Comparison of ENCODE assay signal across 8 cellular contexts in genomic region chr4:2418652-2419571, GRCh38. TPM values are rescaled to one million over a fixed set of nuclear protein-coding genes. Genes with fewer than 3 reads are reported as not detected.
A peak's percentile ranks its signal among the peaks of the same experiment; 100 is the strongest.
DNase-seq lines count a peak whose midpoint lies in the region; ATAC-seq and TF ChIP-seq lines count a peak whose summit lies in the region.

Gene CFAP99, plus strand, starts transcription at chr4:2418955.

- H3K4me3 Mint-ChIP-seq in GM23338: peak within 1 kb of the TSS; percentile 82
- H3K4me3 Mint-ChIP-seq in naive thymus-derived CD8-positive, alpha-beta T cell: peak within 1 kb of the TSS; percentile 87 to 98 (median 92)
- peak within 1 kb of the TSS; percentile 90 for H3K4me3 Mint-ChIP-seq in stimulated activated memory B cell treated with anti-CD40 and anti-IgM and Interleukin-4, amounts not matched to agents 10 μg/mL and 1 μg/mL and 100 μg/mL, for 72 hours

- H3K79me2 ChIP-seq in DND-41 (ENCODE audit: insufficient read depth, low read length): no peaks in the 10 kb centered on the region
- H3K79me2 ChIP-seq in GM23338 (replicated peaks; ENCODE audit: insufficient read depth): no peaks in the 10 kb centered on the region

- H3K27ac ChIP-seq in DND-41 (ENCODE audit: low read length) (no peak within 1 kb of the TSS), GM23338 (ENCODE audit: low read depth) (no peak within 1 kb of the TSS)

- DNase-seq in DND-41 (peak; percentile 90), GM23338 (ENCODE audit: low spot score) (peak; percentile 97), LHCN-M2 (ENCODE audit: low read depth) (peak; percentile 87), RKO (ENCODE audit: low spot score) (peak; percentile 96), fibroblast of mammary gland (ENCODE audit: low read depth) (peak; percentile 88)
- DNase-seq in activated T-helper 1 cell treated with anti-CD3 and anti-CD28 coated beads, Interleukin-2, amount 50 U/mL, for 16 hours (ENCODE audit: low read depth in 1 of 2, low spot score in 1 of 2): peak; percentile 98 to 99
- DNase-seq in naive thymus-derived CD8-positive, alpha-beta T cell: peak; percentile 91 to 99 (median 96)

- H3F3A ChIP-seq in GM23338 (replicated peaks; ENCODE audit: low read depth): peaks cover 9% of the 10 kb centered on the region; the same call in 1 of the 2 replicates

- H3K27ac Mint-ChIP-seq in GM23338: no peak within 1 kb of the TSS
- peak within 1 kb of the TSS; percentile 78 to 99 (median 95) for H3K27ac Mint-ChIP-seq in naive thymus-derived CD8-positive, alpha-beta T cell
- peak within 1 kb of the TSS; percentile 67 for H3K27ac Mint-ChIP-seq in stimulated activated memory B cell treated with anti-CD40 and anti-IgM and Interleukin-4, amounts not matched to agents 10 μg/mL and 1 μg/mL and 100 μg/mL, for 72 hours

- H4K20me1 ChIP-seq in DND-41 (ENCODE audit: insufficient read depth, low read length): peaks cover 39% of the 10 kb centered on the region
- H4K20me1 ChIP-seq in GM23338 (replicated peaks; ENCODE audit: insufficient read depth): peaks cover 6% of the 10 kb centered on the region

- H3K9me2 ChIP-seq in GM23338 (ENCODE audit: insufficient read depth): no peaks in the 10 kb centered on the region

- H3K4me1 ChIP-seq in DND-41 (ENCODE audit: insufficient read depth, low read length): peaks cover 16% of the 10 kb centered on the region
- peaks cover 42% of the 10 kb centered on the region for H3K4me1 ChIP-seq in GM23338 (ENCODE audit: insufficient read depth)

- peak within 1 kb of the TSS in 1 of 2 experiments; percentile 50; a peak in 2 of 4 replicates for H3K4me3 ChIP-seq in DND-41 (ENCODE audit: low read depth in 1 of 2, low read length in 2 of 2)
- peak within 1 kb of the TSS; percentile 71 for H3K4me3 ChIP-seq in GM23338
- peak within 1 kb of the TSS; percentile 35 for H3K4me3 ChIP-seq in fibroblast of mammary gland (ENCODE audit: control insufficient read depth, low read depth, low read length)

- ATAC-seq in DND-41 (ENCODE audit: insufficient read depth, low read depth): peak; percentile 94
- peak; percentile 62 for ATAC-seq in GM23338
- peak; percentile 83 to 87 for ATAC-seq in naive thymus-derived CD8-positive, alpha-beta T cell
- peak; percentile 97 for ATAC-seq in stimulated activated memory B cell treated with anti-CD40 and anti-IgM and Interleukin-4, amounts not matched to agents 10 μg/mL and 1 μg/mL and 100 μg/mL, for 72 hours

- peaks cover 42% of the 10 kb centered on the region for H3K4me1 Mint-ChIP-seq in GM23338
- H3K4me1 Mint-ChIP-seq in naive thymus-derived CD8-positive, alpha-beta T cell: peaks cover 23 to 49% (median 46%) of the 10 kb centered on the region in 4 donors
- peaks cover 36% of the 10 kb centered on the region for H3K4me1 Mint-ChIP-seq in stimulated activated memory B cell treated with anti-CD40 and anti-IgM and Interleukin-4, amounts not matched to agents 10 μg/mL and 1 μg/mL and 100 μg/mL, for 72 hours

- peaks cover 48% of the 10 kb centered on the region for H3K27me3 ChIP-seq in DND-41 (ENCODE audit: insufficient read depth, low read length, poor library complexity)
- peaks cover 74% of the 10 kb centered on the region for H3K27me3 ChIP-seq in GM23338 (ENCODE audit: insufficient read depth)

- H3K27me3 Mint-ChIP-seq in GM23338 (ENCODE audit: insufficient read depth, low read depth, poor library complexity): peaks cover 72% of the 10 kb centered on the region
- H3K27me3 Mint-ChIP-seq in naive thymus-derived CD8-positive, alpha-beta T cell: peaks cover 9 to 51% (median 28%) of the 10 kb centered on the region in 5 donors
- peaks cover 71% of the 10 kb centered on the region for H3K27me3 Mint-ChIP-seq in stimulated activated memory B cell treated with anti-CD40 and anti-IgM and Interleukin-4, amounts not matched to agents 10 μg/mL and 1 μg/mL and 100 μg/mL, for 72 hours

- no peaks in the 10 kb centered on the region; the same call in 2 of the 3 replicates for H3K9me3 Mint-ChIP-seq in GM23338
- peaks cover 0 to 3% (median 0%) of the 10 kb centered on the region in 9 donors for H3K9me3 Mint-ChIP-seq in naive thymus-derived CD8-positive, alpha-beta T cell
- H3K9me3 Mint-ChIP-seq in stimulated activated memory B cell treated with anti-CD40 and anti-IgM and Interleukin-4, amounts not matched to agents 10 μg/mL and 1 μg/mL and 100 μg/mL, for 72 hours: no peaks in the 10 kb centered on the region

- TF ChIP-seq CTCF in DND-41 (IDR thresholded peaks at IDR 0.05; ENCODE audit: borderline replicate concordance, extremely low read depth, low read length, poor library complexity, severe bottlenecking): peak; percentile 9
- TF ChIP-seq CTCF in GM23338 (conservative IDR thresholded peaks at IDR 0.05; ENCODE audit: low read depth in 2 of 2): peak in 1 of 2 experiments; percentile 30; a peak in 2 of 4 replicates
- TF ChIP-seq CTCF in fibroblast of mammary gland (conservative IDR thresholded peaks at IDR 0.05; ENCODE audit: control insufficient read depth, insufficient read depth, low read depth, low read length): no peak

- H3K36me3 ChIP-seq in DND-41 (ENCODE audit: insufficient read depth, low read length) (no peaks in the 10 kb centered on the region), GM23338 (ENCODE audit: insufficient read depth) (no peaks in the 10 kb centered on the region)

- POLR2A ChIA-PET in naive thymus-derived CD8-positive, alpha-beta T cell (lab: Charles Lee): interaction anchor here (0.6 to 1.5 kb wide), 10 partner anchors 14 to 656 kb away, joined by 3 to 8 read pairs (median 3); partner anchors contain the start of genes HAUS3, HTT, HTT-AS and MXD4

- no peak within 1 kb of the TSS for H3K9ac ChIP-seq in DND-41 (ENCODE audit: low read depth, low read length)

- H2AFZ ChIP-seq in DND-41 (ENCODE audit: low read depth, low read length): no peak within 1 kb of the TSS; the same call in 1 of the 2 replicates
- peak within 1 kb of the TSS; percentile 63; the same call in 1 of the 2 replicates for H2AFZ ChIP-seq in GM23338

- peak within 1 kb of the TSS; percentile 75 for H3K4me2 ChIP-seq in DND-41 (ENCODE audit: insufficient read depth, low read length)
- peak within 1 kb of the TSS; percentile 91 for H3K4me2 ChIP-seq in GM23338

- H3K36me3 Mint-ChIP-seq in GM23338 (ENCODE audit: low read depth): no peaks in the 10 kb centered on the region; the same call in 2 of the 3 replicates
- H3K36me3 Mint-ChIP-seq in naive thymus-derived CD8-positive, alpha-beta T cell: no peaks in the 10 kb centered on the region
- H3K36me3 Mint-ChIP-seq in stimulated activated memory B cell treated with anti-CD40 and anti-IgM and Interleukin-4, amounts not matched to agents 10 μg/mL and 1 μg/mL and 100 μg/mL, for 72 hours: no peaks in the 10 kb centered on the region

- no peaks in the 10 kb centered on the region for H3K9me3 ChIP-seq in DND-41 (ENCODE audit: insufficient read depth, low read length, severe bottlenecking)

TF ChIP-seq in GM23338, 12 proteins besides CTCF, POLR2A, EP300 and RAD21:
- TF ChIP-seq ZNF331 (CRISPR knock-in tag; IDR thresholded peaks at IDR 0.05; ENCODE audit: low read depth): no peak
- peak; percentile 18 for TF ChIP-seq EZH2 (IDR thresholded peaks at IDR 0.05; ENCODE audit: low read depth, unreplicated experiment)
- TF ChIP-seq POLR2AphosphoS5 (IDR thresholded peaks at IDR 0.05; ENCODE audit: low read depth): no peak
- peak; percentile 95 for TF ChIP-seq CREB1 (CRISPR knock-in tag; IDR thresholded peaks at IDR 0.05; ENCODE audit: low read depth)
- TF ChIP-seq ETS1 (IDR thresholded peaks at IDR 0.05): peak; percentile 99
TF ChIP-seq in GM23338: peak in this region for 3.

RNA-seq across cellular contexts. Expression of gene CFAP99, which starts in this region (rescaled TPM):
- total RNA-seq in GM23338 (2014; rRNA removed; shearing (Covaris generic)): not detected in 2 replicates
- not detected in 2 replicates for polyA plus RNA-seq in GM23338 (2016; fragmentation: Nextera tagmentation; extraction: Ambion mirVana)
- not detected in 2 replicates for total RNA-seq in LHCN-M2 (2014; rRNA removed)
- not detected for polyA plus RNA-seq in LHCN-M2 (2012)
- not detected for total RNA-seq in naive thymus-derived CD8-positive, alpha-beta T cell
- polyA plus RNA-seq in naive thymus-derived CD8-positive, alpha-beta T cell: under 1 TPM in 1 of 3 donors, not detected in 2; 0.05 TPM

Comparison
In these comparisons a context has a peak if more than half of its experiments do, and no peak if none do; other contexts are left out.
1. Peak in DNase-seq, ATAC-seq, H3K4me3 ChIP-seq and H3K4me2 ChIP-seq in GM23338; RNA of the gene not detected or under 1 TPM.
2. Peak in DNase-seq in LHCN-M2; RNA of the gene not detected or under 1 TPM.
3. Peak in DNase-seq and ATAC-seq in naive thymus-derived CD8-positive, alpha-beta T cell; RNA of the gene not detected or under 1 TPM.